Comparison of ENCODE assay signal across 1 cellular context in genomic region chr9:77957652-77958051, GRCh38.
TF ChIP-seq lines count a peak whose summit lies in the region.

No MANE protein-coding gene starts in this region.

TF ChIP-seq in K562, 482 proteins besides CTCF, POLR2A, EP300 and RAD21 (continued from another document):
- TF ChIP-seq MNT (conservative IDR thresholded peaks at IDR 0.05) (peak in 1 of 2 experiments; percentile 43; a peak in 3 of 4 replicates), MAX (CRISPR knock-in tag; IDR thresholded peaks at IDR 0.05) (peak; percentile 41; the same call in 1 of the 2 replicates), GABPB2 (CRISPR knock-in tag; conservative IDR thresholded peaks at IDR 0.05) (no peak), ZKSCAN1 (IDR thresholded peaks at IDR 0.05; ENCODE audit: low read depth, low read length) (no peak), ZNF165 (CRISPR knock-in tag; IDR thresholded peaks at IDR 0.05; ENCODE audit: borderline replicate concordance) (no peak), FOXK2 (conservative IDR thresholded peaks at IDR 0.05 in 1 of 2, IDR thresholded peaks at IDR 0.05 in 1 of 2; ENCODE audit: low read depth in 2 of 2) (no peak), TSC22D4 (tag; IDR thresholded peaks at IDR 0.05) (no peak), L3MBTL2 (IDR thresholded peaks at IDR 0.05) (peak; percentile 52), IFI16 (CRISPR knock-in tag; IDR thresholded peaks at IDR 0.05) (no peak), NFE2 (IDR thresholded peaks at IDR 0.05; ENCODE audit: low read depth) (no peak), USF1 (CRISPR knock-in tag; IDR thresholded peaks at IDR 0.05) (peak; percentile 62), RNF219 (CRISPR knock-in tag; IDR thresholded peaks at IDR 0.05) (no peak), POLR3G (IDR thresholded peaks at IDR 0.05; ENCODE audit: extremely low read depth, insufficient read length, insufficient replicate concordance) (no peak), RREB1 (CRISPR knock-in tag; IDR thresholded peaks at IDR 0.05) (no peak), GTF2E2 (tag; IDR thresholded peaks at IDR 0.05) (no peak), REST (CRISPR knock-in tag; IDR thresholded peaks at IDR 0.05; ENCODE audit: low read depth) (no peak), NR2F6 (CRISPR knock-in tag; IDR thresholded peaks at IDR 0.05) (no peak), SMC3 (conservative IDR thresholded peaks at IDR 0.05; ENCODE audit: insufficient read depth, low read depth, low read length) (no peak), FOXK1 (CRISPR knock-in tag; IDR thresholded peaks at IDR 0.05; ENCODE audit: borderline replicate concordance) (no peak), HDGF (IDR thresholded peaks at IDR 0.05) (no peak), MYC (IDR thresholded peaks at IDR 0.05; ENCODE audit: low read depth, low read length) (peak; percentile 49; the same call in 1 of the 2 replicates), MYC (CRISPR knock-in tag; IDR thresholded peaks at IDR 0.05; ENCODE audit: borderline replicate concordance, low read depth) (no peak), HNRNPL (IDR thresholded peaks at IDR 0.05; ENCODE audit: low read depth, low read length) (no peak), ATF6 (CRISPR knock-in tag; IDR thresholded peaks at IDR 0.05) (no peak), MEIS2 (IDR thresholded peaks at IDR 0.05; ENCODE audit: partially characterized antibody) (peak; percentile 15), CBX2 (IDR thresholded peaks at IDR 0.05; ENCODE audit: insufficient read depth, low read length, poor library complexity, severe bottlenecking) (no peak), ZNF696 (CRISPR knock-in tag; conservative IDR thresholded peaks at IDR 0.05) (no peak), CC2D1A (IDR thresholded peaks at IDR 0.05) (no peak), ZNF232 (CRISPR knock-in tag; IDR thresholded peaks at IDR 0.05) (no peak), ZNF644 (tag; IDR thresholded peaks at IDR 0.05; ENCODE audit: low read depth) (no peak)
